In genomic region chr11:62724171-62724570, GRCh38 we compare ENCODE assay signal across 9 cellular contexts. TPM values are rescaled to one million over a fixed set of nuclear protein-coding genes. Genes with fewer than 3 reads are reported as not detected.
DNase-seq lines count a peak whose midpoint lies in the region; ATAC-seq and TF ChIP-seq lines count a peak whose summit lies in the region.
"Had no signal": no experiment of that assay in that cellular context is flagged by ENCODE, and none has a peak within 500 bp of the region (broad histone marks: within the 10 kb centered on the region; RNA-seq: fewer than 3 reads in every experiment).

No MANE protein-coding gene starts in this region.

- no peaks in the 10 kb centered on the region for H3K9me3 ChIP-seq in Caco-2
- no peaks in the 10 kb centered on the region for H3K9me3 ChIP-seq in OCI-LY3 (ENCODE audit: insufficient read depth, low read length)
- no peaks in the 10 kb centered on the region for H3K9me3 ChIP-seq in duodenal mucosa (ENCODE audit: control insufficient read depth in 1 of 2, low read length in 2 of 2)
- no peaks in the 10 kb centered on the region for H3K9me3 ChIP-seq in neuron (ENCODE audit: low read length)

- CTCF ChIA-PET in Caco-2 (lab: Charles Lee), result no interaction called here

- H3K4me3 Mint-ChIP-seq in Caco-2 (ENCODE audit: unreplicated experiment), result peak overlapping the region; percentile 99

- no peak overlapping the region for H3K27ac Mint-ChIP-seq in Caco-2 (ENCODE audit: unreplicated experiment)

- POLR2A ChIA-PET in Caco-2 (lab: Charles Lee), result no interaction called here

- no peak for TF ChIP-seq CTCF in Caco-2 (IDR thresholded peaks at IDR 0.05; ENCODE audit: insufficient read depth in 1 of 2, low read depth in 1 of 2, low read length in 1 of 2, severe bottlenecking in 1 of 2, unreplicated experiment in 1 of 2)
- TF ChIP-seq CTCF in OCI-LY3 (IDR thresholded peaks at IDR 0.05; ENCODE audit: low read depth, low read length), result no peak

- intact Hi-C loops in Caco-2 (cut with micrococcal nuclease; ENCODE audit: unreplicated experiment), result loop anchor here (10.0 kb wide), 1 partner anchor 131 kb away; no protein-coding TSS in a partner anchor

- H3K4me3 ChIP-seq in Caco-2 (ENCODE audit: low read depth, low read length) (no peak overlapping the region), OCI-LY3 (ENCODE audit: low read length) (peak overlapping the region; percentile 91; the same call in 1 of the 2 replicates), duodenal mucosa (ENCODE audit: low read depth in 1 of 2, low read length in 2 of 2) (peak overlapping the region; percentile 98), neuron (ENCODE audit: low read length) (peak overlapping the region; percentile 85)

- H3K4me1 Mint-ChIP-seq in Caco-2 (ENCODE audit: low read depth, unreplicated experiment), result peaks cover 30% of the 10 kb centered on the region

- H3K27ac ChIP-seq in OCI-LY3 (ENCODE audit: low read length) (no peak overlapping the region), duodenal mucosa (ENCODE audit: low read depth, low read length) (no peak overlapping the region)

- H3K9me3 Mint-ChIP-seq in Caco-2 (ENCODE audit: unreplicated experiment), result no peaks in the 10 kb centered on the region

- H2AFZ ChIP-seq in OCI-LY3 (ENCODE audit: low read depth, low read length) (no peak overlapping the region), neuron (ENCODE audit: low read depth, low read length) (no peak overlapping the region)

- H3K79me2 ChIP-seq in OCI-LY3 (ENCODE audit: low read length), result peaks cover 84% of the 10 kb centered on the region

- 0 out of 2 replicates have a peak overlapping the region, but pooled peaks have one; percentile 99 for H3K9ac ChIP-seq in OCI-LY3 (ENCODE audit: low read length)
- peak overlapping the region; percentile 95 to 96 for H3K9ac ChIP-seq in duodenal mucosa (ENCODE audit: low read depth in 1 of 2, low read length in 2 of 2)

- H3K36me3 ChIP-seq in Caco-2 (ENCODE audit: control insufficient read depth, insufficient read depth, low read length) (peaks cover 10% of the 10 kb centered on the region), OCI-LY3 (replicated peaks; ENCODE audit: low read depth, low read length) (peaks cover 66% of the 10 kb centered on the region), duodenal mucosa (ENCODE audit: control insufficient read depth in 1 of 2, insufficient read depth in 2 of 2, low read length in 2 of 2) (peaks cover 35 to 51% of the 10 kb centered on the region in 2 donors), neuron (ENCODE audit: insufficient read depth, low read length) (peaks cover 56% of the 10 kb centered on the region)

- no peak for ATAC-seq in GM21528 (IDR thresholded peaks at IDR 0.05; ENCODE audit: low FRiP score, unreplicated experiment)
- ATAC-seq: left ventricle myocardium superior had no signal

- H3K4me1 ChIP-seq in Caco-2, result peaks cover 23% of the 10 kb centered on the region
- H3K4me1 ChIP-seq in OCI-LY3 (ENCODE audit: low read length), result peaks cover 9% of the 10 kb centered on the region
- H3K4me1 ChIP-seq in duodenal mucosa (ENCODE audit: control insufficient read depth in 1 of 2, insufficient read depth in 2 of 2, low read length in 2 of 2), result peaks cover 11 to 15% of the 10 kb centered on the region in 2 donors
- peaks cover 21% of the 10 kb centered on the region for H3K4me1 ChIP-seq in neuron (ENCODE audit: insufficient read depth, low read length)

- H3K36me3 Mint-ChIP-seq in Caco-2 (ENCODE audit: insufficient read depth, unreplicated experiment), result peaks cover 100% of the 10 kb centered on the region

- no peaks in the 10 kb centered on the region for H3K27me3 Mint-ChIP-seq in Caco-2 (ENCODE audit: insufficient read depth, unreplicated experiment)

- H3K27me3 ChIP-seq in Caco-2 (replicated peaks; ENCODE audit: control insufficient read depth, insufficient read depth, low read length) (no peaks in the 10 kb centered on the region), OCI-LY3 (ENCODE audit: low read depth, low read length) (no peaks in the 10 kb centered on the region), duodenal mucosa (ENCODE audit: control insufficient read depth in 1 of 2, insufficient read depth in 2 of 2, low read length in 2 of 2) (no peaks in the 10 kb centered on the region), neuron (ENCODE audit: insufficient read depth, low read length) (no peaks in the 10 kb centered on the region)

- peaks cover 28% of the 10 kb centered on the region for H4K20me1 ChIP-seq in OCI-LY3 (ENCODE audit: insufficient read depth, low read length)

- H3K4me2 ChIP-seq in OCI-LY3 (ENCODE audit: low read length), result peak overlapping the region; percentile 91

- no peak for DNase-seq in Caco-2
- DNase-seq in nucleus accumbens (lab: John Stamatoyannopoulos, UW), result no peak
- DNase-seq in stimulated activated CD4-positive, alpha-beta T cell treated with anti-CD3 and anti-CD28 coated beads, Interleukin-1b, Interleukin-23, amount 100 ng/mL, for 48 hours, result no peak
- no peak for DNase-seq in NCI-H1048 (lab: John Stamatoyannopoulos, UW)
- DNase-seq: left ventricle myocardium superior had no signal

- no TSS peak for BruUV-seq in Caco-2 (replicated peaks; lab: Mats Ljungman, UMichigan)

RNA-seq across cellular contexts. Expression of gene HNRNPUL2, which starts 3.1 kb away (rescaled TPM):
- total RNA-seq in Caco-2 (2022), result 60.0 and 62.9 TPM in 2 replicates

RNA-seq across cellular contexts. Expression of gene TTC9C, which starts 4.1 kb away (rescaled TPM):
- total RNA-seq in Caco-2 (2022), result 47.0 and 53.6 TPM in 2 replicates

RNA-seq across cellular contexts. Expression of gene GNG3, which starts 16.7 kb away (rescaled TPM):
- total RNA-seq in Caco-2 (2022), result not detected in 2 replicates
- total RNA-seq: left ventricle myocardium superior had no signal

RNA-seq across cellular contexts. Expression of gene BSCL2, which starts 16.9 kb away (rescaled TPM):
- total RNA-seq in Caco-2 (2022), result 39.2 and 48.2 TPM in 2 replicates

RNA-seq across cellular contexts. Expression of gene ZBTB3, which starts 29.8 kb away (rescaled TPM):
- total RNA-seq in Caco-2 (2022), result 8.2 and 10.9 TPM in 2 replicates
